Comparison of ENCODE assay signal across 9 cellular contexts in genomic region chrX:151505796-151506195, GRCh38. TPM values are rescaled to one million over a fixed set of nuclear protein-coding genes. Genes with fewer than 3 reads are reported as not detected.
DNase-seq lines count a peak whose midpoint lies in the region; ATAC-seq, FAIRE-seq and TF ChIP-seq lines count a peak whose summit lies in the region.
"Had no signal": no experiment of that assay in that cellular context is flagged by ENCODE, and none has a peak within 500 bp of the region (broad histone marks: within the 10 kb centered on the region; RNA-seq: fewer than 3 reads in every experiment).

No MANE protein-coding gene starts in this region.

- 9% methylated on average over 2 of the region's 2 CpGs for WGBS in mammary epithelial cell (ENCODE audit: low coverage, missing lambda C conversion rate)
- WGBS in stomach, 5 donors = 35 to 64% (median 38%) methylated on average over 2 of the region's 2 CpGs

- H3K9ac ChIP-seq in mammary epithelial cell (ENCODE audit: insufficient read depth, low read length) = no peak overlapping the region

- no peak for ATAC-seq in HG03565 (IDR thresholded peaks at IDR 0.05; ENCODE audit: unreplicated experiment)

- no peaks in the 10 kb centered on the region for H3K36me3 ChIP-seq in left ventricle myocardium inferior
- no peaks in the 10 kb centered on the region for H3K36me3 ChIP-seq in right atrium auricular region
- H3K36me3 ChIP-seq in mammary epithelial cell (ENCODE audit: insufficient read depth, low read length) = no peaks in the 10 kb centered on the region
- H3K36me3 ChIP-seq in stomach = no peaks in the 10 kb centered on the region

- in situ Hi-C loops in mammary epithelial cell (cut with MboI; ENCODE audit: low sequenced_read_pairs in 2 of 2) = loop anchor here (10.0 kb wide), 1 partner anchor 179 kb away; no protein-coding TSS in a partner anchor

- dilution Hi-C loops in mammary epithelial cell (cut with HindIII; ENCODE audit: low sequenced_read_pairs) = no loop called here

- TF ChIP-seq EP300 in stomach (IDR thresholded peaks at IDR 0.05) = no peak

- FAIRE-seq in urothelium cell line (lab: Jason Lieb, UNC) = no peak

- intact Hi-C loops in left ventricle myocardium inferior (cut with micrococcal nuclease) = no loop called here
- intact Hi-C loops in mammary epithelial cell (cut with micrococcal nuclease) = loop anchor here (1.0 to 2.0 kb wide), 2 partner anchors 176 to 353 kb away; no protein-coding TSS in a partner anchor
- intact Hi-C loops in stomach (cut with DNase I; ENCODE audit: low total_unique reads) = no loop called here

- no peaks in the 10 kb centered on the region for H4K20me1 ChIP-seq in mammary epithelial cell (ENCODE audit: insufficient read depth, low read length)

- no TSS peak for BruUV-seq in mammary epithelial cell (replicated peaks; lab: Mats Ljungman, UMichigan)

- H3K27me3 ChIP-seq in left ventricle myocardium inferior (ENCODE audit: low read depth) (no peaks in the 10 kb centered on the region), right atrium auricular region (no peaks in the 10 kb centered on the region), mammary epithelial cell (ENCODE audit: insufficient read depth, low read length) (no peaks in the 10 kb centered on the region), stomach (no peaks in the 10 kb centered on the region)

- H3K4me2 ChIP-seq in mammary epithelial cell (ENCODE audit: insufficient read depth, low read depth, low read length) = no peak overlapping the region

- H3K27ac ChIP-seq in left ventricle myocardium inferior (replicated peaks) = no peak overlapping the region
- H3K27ac ChIP-seq in right atrium auricular region = no peak overlapping the region
- no peak overlapping the region for H3K27ac ChIP-seq in mammary epithelial cell (ENCODE audit: insufficient read depth, low read depth, low read length)
- no peak overlapping the region for H3K27ac ChIP-seq in stomach

- H3K9me3 ChIP-seq in left ventricle myocardium inferior (replicated peaks) = no peaks in the 10 kb centered on the region
- no peaks in the 10 kb centered on the region for H3K9me3 ChIP-seq in right atrium auricular region
- H3K9me3 ChIP-seq in mammary epithelial cell (replicated peaks; ENCODE audit: insufficient read depth, low read length) = no peaks in the 10 kb centered on the region
- H3K9me3 ChIP-seq in stomach = no peaks in the 10 kb centered on the region

- no peak for DNase-seq in left ventricle myocardium inferior
- no peak for DNase-seq in right atrium auricular region (ENCODE audit: low spot score)
- DNase-seq in Kasumi-1 (lab: John Stamatoyannopoulos, UW) = peak; percentile 23 to 39
- DNase-seq in mammary epithelial cell = peak; percentile 21
- DNase-seq in urothelium cell line (ENCODE audit: low spot score) = peak; percentile 4
- DNase-seq in stomach = no peak
- no peak for DNase-seq in CD1c-positive myeloid dendritic cell (ENCODE audit: extremely low spot score)

- no peak overlapping the region for H2AFZ ChIP-seq in mammary epithelial cell (ENCODE audit: low read depth, low read length)

- no peaks in the 10 kb centered on the region for H3K79me2 ChIP-seq in mammary epithelial cell (ENCODE audit: insufficient read depth, low read length)

- no peak for TF ChIP-seq POLR2A in stomach (IDR thresholded peaks at IDR 0.05)

- no peaks in the 10 kb centered on the region for H3K4me1 ChIP-seq in left ventricle myocardium inferior
- no peaks in the 10 kb centered on the region for H3K4me1 ChIP-seq in right atrium auricular region
- no peaks in the 10 kb centered on the region for H3K4me1 ChIP-seq in mammary epithelial cell (ENCODE audit: insufficient read depth, low read length)
- H3K4me1 ChIP-seq in stomach = no peaks in the 10 kb centered on the region

- H3K4me3 ChIP-seq in left ventricle myocardium inferior (no peak overlapping the region), right atrium auricular region (no peak overlapping the region), mammary epithelial cell (replicated peaks in 1 of 3; ENCODE audit: insufficient read depth in 1 of 3, low read depth in 2 of 3, low read length in 3 of 3) (no peak overlapping the region), stomach (no peak overlapping the region)

- peak; percentile 51 for TF ChIP-seq CTCF in left ventricle myocardium inferior (IDR thresholded peaks at IDR 0.05; ENCODE audit: borderline replicate concordance)
- TF ChIP-seq CTCF in right atrium auricular region (IDR thresholded peaks at IDR 0.05) = peak in 1 of 2 donors; percentile 46
- peak; percentile 54 to 69 for TF ChIP-seq CTCF in mammary epithelial cell (conservative IDR thresholded peaks at IDR 0.05 in 1 of 2, IDR thresholded peaks at IDR 0.05 in 1 of 2; ENCODE audit: extremely low read depth in 1 of 2, insufficient read depth in 1 of 2, low read depth in 1 of 2, low read length in 2 of 2)
- no peak for TF ChIP-seq CTCF in stomach (IDR thresholded peaks at IDR 0.05)

- CTCF ChIA-PET in mammary epithelial cell (lab: Charles Lee; ENCODE audit: low non-redundant PET) = no interaction called here

RNA-seq across cellular contexts. Expression of gene PASD1, which starts 57.7 kb away (rescaled TPM):
- total RNA-seq in left ventricle myocardium inferior (not detected), right atrium auricular region (not detected), mammary epithelial cell (not detected), stomach (not detected)
- polyA plus RNA-seq in mammary epithelial cell (not detected), stomach (not detected)
- polyA minus RNA-seq in mammary epithelial cell = not detected
- total RNA-seq: T-helper 2 cell treated with Interferon-gamma antibody and Interleukin-4, amounts not matched to agents 100 ng/mL and 5 ng/mL, for 36 hours had no signal

Comparison
In these comparisons a context has a peak if more than half of its experiments do, and no peak if none do; other contexts are left out.
1. DNase-seq: peak in Kasumi-1 (2 of 2), mammary epithelial cell (single experiment) and urothelium cell line (single experiment); none in left ventricle myocardium inferior (single experiment), right atrium auricular region (single experiment), stomach (single experiment) and CD1c-positive myeloid dendritic cell (single experiment).
2. CTCF ChIP-seq: peak in left ventricle myocardium inferior (single experiment) and mammary epithelial cell (2 of 2); none in stomach (0 of 7).